ENCODE assay signal across 1 cellular context in genomic region chr19:55229789-55230182, GRCh38.
TF ChIP-seq lines count a peak whose summit lies in the region.

No MANE protein-coding gene starts in this region.

TF ChIP-seq in HepG2, 621 proteins besides CTCF, POLR2A, EP300 and RAD21 (continued from another document and continues in another):
- TF ChIP-seq ZNF512 (CRISPR knock-in tag; IDR thresholded peaks at IDR 0.05) (no peak), MED1 (CRISPR knock-in tag; IDR thresholded peaks at IDR 0.05) (peak; percentile 46; the same call in 1 of the 2 replicates), GPBP1L1 (CRISPR knock-in tag; IDR thresholded peaks at IDR 0.05) (no peak), HMGXB3 (CRISPR knock-in tag; IDR thresholded peaks at IDR 0.05; ENCODE audit: borderline replicate concordance) (no peak), TBP (CRISPR knock-in tag; IDR thresholded peaks at IDR 0.05) (no peak), MTA3 (CRISPR knock-in tag; IDR thresholded peaks at IDR 0.05) (no peak), JDP2 (CRISPR knock-in tag; IDR thresholded peaks at IDR 0.05; ENCODE audit: borderline replicate concordance) (no peak), ZNF264 (CRISPR knock-in tag; IDR thresholded peaks at IDR 0.05) (no peak), NFKB2 (CRISPR knock-in tag; IDR thresholded peaks at IDR 0.05; ENCODE audit: borderline replicate concordance) (no peak), ARID4A (CRISPR knock-in tag; IDR thresholded peaks at IDR 0.05; ENCODE audit: borderline replicate concordance) (no peak), TEF (CRISPR knock-in tag; IDR thresholded peaks at IDR 0.05) (no peak), NFE2 (CRISPR knock-in tag; IDR thresholded peaks at IDR 0.05) (no peak), NPAS2 (CRISPR knock-in tag; IDR thresholded peaks at IDR 0.05; ENCODE audit: borderline replicate concordance) (no peak), RFX3 (CRISPR knock-in tag; IDR thresholded peaks at IDR 0.05) (no peak), ZNF782 (CRISPR knock-in tag; IDR thresholded peaks at IDR 0.05; ENCODE audit: borderline replicate concordance) (no peak), ZBTB7A (CRISPR knock-in tag; IDR thresholded peaks at IDR 0.05) (peak; percentile 62; the same call in 1 of the 2 replicates), POGZ (CRISPR knock-in tag; IDR thresholded peaks at IDR 0.05) (no peak), ZBTB26 (CRISPR knock-in tag; IDR thresholded peaks at IDR 0.05; ENCODE audit: borderline replicate concordance) (no peak), ZBTB7B (CRISPR knock-in tag; IDR thresholded peaks at IDR 0.05) (peak; percentile 85), CC2D1A (CRISPR knock-in tag; IDR thresholded peaks at IDR 0.05) (no peak), RARA (CRISPR knock-in tag; IDR thresholded peaks at IDR 0.05) (0 out of 2 replicates have a peak, but pooled peaks have one; percentile 23), GMEB1 (CRISPR knock-in tag; IDR thresholded peaks at IDR 0.05; ENCODE audit: borderline replicate concordance) (no peak), SNAI1 (CRISPR knock-in tag; IDR thresholded peaks at IDR 0.05; ENCODE audit: borderline replicate concordance) (no peak), ZEB1 (IDR thresholded peaks at IDR 0.05; ENCODE audit: insufficient replicate concordance, low read depth) (no peak), PATZ1 (CRISPR knock-in tag; IDR thresholded peaks at IDR 0.05) (peak; percentile 50; the same call in 1 of the 2 replicates), TRIM22 (IDR thresholded peaks at IDR 0.05) (no peak), SOX5 (CRISPR knock-in tag; IDR thresholded peaks at IDR 0.05; ENCODE audit: borderline replicate concordance) (no peak), TAF15 (IDR thresholded peaks at IDR 0.05; ENCODE audit: low read depth, low read length, poor library complexity, severe bottlenecking) (no peak), DNMT1 (CRISPR knock-in tag; IDR thresholded peaks at IDR 0.05) (no peak), ZNF382 (CRISPR knock-in tag; IDR thresholded peaks at IDR 0.05; ENCODE audit: borderline replicate concordance) (no peak), NR0B2 (CRISPR knock-in tag; IDR thresholded peaks at IDR 0.05) (no peak), ZNF414 (CRISPR knock-in tag; IDR thresholded peaks at IDR 0.05) (no peak), GLMP (CRISPR knock-in tag; IDR thresholded peaks at IDR 0.05; ENCODE audit: borderline replicate concordance) (no peak), ZNF20 (CRISPR knock-in tag; IDR thresholded peaks at IDR 0.05) (no peak), GABPA (IDR thresholded peaks at IDR 0.05; ENCODE audit: low read depth, low read length) (no peak), GABPA (CRISPR knock-in tag; IDR thresholded peaks at IDR 0.05; ENCODE audit: low read depth) (no peak), ZSCAN20 (CRISPR knock-in tag; IDR thresholded peaks at IDR 0.05; ENCODE audit: borderline replicate concordance) (no peak)
